ENCODE assay signal across 8 cellular contexts in the genomic region with DNA sequence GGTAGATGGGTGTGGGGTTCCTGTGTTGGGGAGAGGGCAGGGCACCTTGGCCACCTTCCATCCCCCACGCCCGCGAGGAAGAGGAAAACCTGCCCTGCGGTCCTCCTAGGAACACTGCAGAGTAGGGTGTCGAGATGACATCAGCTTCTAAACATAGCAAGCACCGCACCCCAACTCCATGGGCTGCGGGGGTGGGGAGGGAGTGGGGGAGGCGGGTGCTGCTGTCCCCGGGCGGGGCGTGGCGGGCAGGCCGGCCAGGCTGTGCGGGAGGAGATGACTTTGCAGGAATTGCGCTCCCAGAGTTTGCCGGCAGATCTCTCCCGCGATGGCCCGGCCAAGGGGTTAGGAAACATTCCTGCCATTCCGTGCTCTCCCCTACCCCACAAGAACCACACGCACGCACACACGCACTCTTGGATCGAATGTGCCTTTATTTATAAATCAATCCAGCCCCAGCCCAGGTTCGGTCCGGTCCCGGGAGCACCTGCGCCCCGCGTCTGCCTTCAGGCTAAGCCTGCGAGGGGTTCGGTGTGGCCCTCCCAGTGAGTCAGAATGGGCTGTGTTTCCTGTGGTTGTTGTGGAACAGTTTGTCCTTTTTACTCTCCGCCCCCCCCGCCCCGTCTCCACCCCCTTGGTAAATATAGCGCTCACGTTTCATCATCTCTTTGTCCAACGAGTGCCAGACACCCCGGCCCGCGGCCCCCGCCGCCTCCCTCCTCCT. TPM values are rescaled to one million over a fixed set of nuclear protein-coding genes. Genes with fewer than 3 reads are reported as not detected.
DNase-seq lines count a peak whose midpoint lies in the region; ATAC-seq and TF ChIP-seq lines count a peak whose summit lies in the region.

No MANE protein-coding gene starts in this region.

- H3K27ac ChIP-seq in lung (ENCODE audit: low read depth in 1 of 2, low read length in 1 of 2) = peak overlapping the region; percentile 96 to 99

- POLR2A ChIA-PET in activated CD4-positive, alpha-beta memory T cell treated with anti-CD3 and anti-CD28 coated beads for 36 hours (lab: Charles Lee) = interaction anchor here (0.7 to 3.9 kb wide), 13 partner anchors 8 to 183 kb away, joined by 3 to 47 read pairs (median 6); partner anchors contain the start of gene SMC5

- no peak for TF ChIP-seq CTCF in CD14-positive monocyte (IDR thresholded peaks at IDR 0.05)
- TF ChIP-seq CTCF in lung (IDR thresholded peaks at IDR 0.05; ENCODE audit: control extremely low read depth, extremely low read depth) = no peak

- no peaks in the 10 kb centered on the region for H3K36me3 ChIP-seq in lung (ENCODE audit: control insufficient read depth in 2 of 2, insufficient read depth in 2 of 2, low read length in 2 of 2)

- DNase-seq in CD14-positive monocyte (ENCODE audit: low spot score) = peak; percentile 93
- DNase-seq in NCI-H774 (lab: John Stamatoyannopoulos, UW) = peak; percentile 93
- DNase-seq in activated CD4-positive, alpha-beta memory T cell treated with anti-CD3 and anti-CD28 coated beads for 36 hours = peak; percentile 94
- DNase-seq in ecto neural progenitor cell (ENCODE audit: low spot score) = peak; percentile 84
- DNase-seq in lung (ENCODE audit: low spot score) = peak; percentile 95
- peak; percentile 73 to 77 (median 76) for DNase-seq in stimulated activated CD4-positive, alpha-beta T cell treated with anti-CD3 and anti-CD28 coated beads, TNF-alpha, amount 100 ng/mL, for 1 hour (ENCODE audit: low read depth in 3 of 3, low spot score in 1 of 3)

- ATAC-seq in GM19438 (IDR thresholded peaks at IDR 0.05; ENCODE audit: low read depth, unreplicated experiment) (peak; percentile 37), HG03565 (IDR thresholded peaks at IDR 0.05; ENCODE audit: unreplicated experiment) (peak; percentile 1), lung (ENCODE audit: insufficient read depth, low FRiP score) (peak; percentile 72)

- H3K4me1 ChIP-seq in lung (ENCODE audit: control insufficient read depth in 2 of 2, insufficient read depth in 2 of 2, low read length in 2 of 2) = peaks cover 8 to 21% of the 10 kb centered on the region in 2 donors

- peaks cover 0 to 3% (median 2%) of the 10 kb centered on the region in 3 donors for H3K27me3 Mint-ChIP-seq in CD14-positive monocyte (ENCODE audit: low read depth in 3 of 3)
- H3K27me3 Mint-ChIP-seq in activated CD4-positive, alpha-beta memory T cell treated with anti-CD3 and anti-CD28 coated beads for 36 hours = no peaks in the 10 kb centered on the region

- H3K4me3 ChIP-seq in lung = no peak overlapping the region

- H3K9me3 Mint-ChIP-seq in CD14-positive monocyte = peaks cover 0 to 1% (median 0%) of the 10 kb centered on the region in 7 donors
- no peaks in the 10 kb centered on the region for H3K9me3 Mint-ChIP-seq in activated CD4-positive, alpha-beta memory T cell treated with anti-CD3 and anti-CD28 coated beads for 36 hours

- no peaks in the 10 kb centered on the region for H3K27me3 ChIP-seq in lung (ENCODE audit: control insufficient read depth, insufficient read depth)

- intact Hi-C loops in CD14-positive monocyte (cut with micrococcal nuclease) = loop anchor here (1.0 to 10.0 kb wide), 5 partner anchors 7 to 183 kb away; no protein-coding TSS in a partner anchor
- intact Hi-C loops in activated CD4-positive, alpha-beta memory T cell treated with anti-CD3 and anti-CD28 coated beads for 36 hours (cut with micrococcal nuclease) = loop anchor here (1.0 to 10.0 kb wide), 10 partner anchors 8 to 1945 kb away; partner anchors contain the start of genes ABHD17B, C9orf85, SMC5 and ZFAND5

- CTCF ChIA-PET in activated CD4-positive, alpha-beta memory T cell treated with anti-CD3 and anti-CD28 coated beads for 36 hours (lab: Charles Lee) = interaction anchor here (0.6 to 2.4 kb wide), 4 partner anchors 9 to 183 kb away, joined by 3 to 21 read pairs (median 9); no protein-coding TSS in a partner anchor

- H3K4me1 Mint-ChIP-seq in CD14-positive monocyte = peaks cover 34% of the 10 kb centered on the region
- H3K4me1 Mint-ChIP-seq in activated CD4-positive, alpha-beta memory T cell treated with anti-CD3 and anti-CD28 coated beads for 36 hours (ENCODE audit: low read depth) = peaks cover 39% of the 10 kb centered on the region

- no peaks in the 10 kb centered on the region for H3K36me3 Mint-ChIP-seq in CD14-positive monocyte
- no peaks in the 10 kb centered on the region for H3K36me3 Mint-ChIP-seq in activated CD4-positive, alpha-beta memory T cell treated with anti-CD3 and anti-CD28 coated beads for 36 hours

- peak overlapping the region; percentile 92 to 97 for H3K4me3 Mint-ChIP-seq in CD14-positive monocyte
- H3K4me3 Mint-ChIP-seq in activated CD4-positive, alpha-beta memory T cell treated with anti-CD3 and anti-CD28 coated beads for 36 hours = peak overlapping the region; percentile 92

- 1% methylated on average over 41 to 43 of the region's 43 CpGs for WGBS in lung, 2 donors

- H3K27ac Mint-ChIP-seq in CD14-positive monocyte = peak overlapping the region; percentile 99 to 100 (median 100)
- peak overlapping the region; percentile 99 for H3K27ac Mint-ChIP-seq in activated CD4-positive, alpha-beta memory T cell treated with anti-CD3 and anti-CD28 coated beads for 36 hours

- H3K9me3 ChIP-seq in lung (ENCODE audit: control insufficient read depth in 2 of 2, insufficient read depth in 1 of 2, low read length in 1 of 2) = no peaks in the 10 kb centered on the region

RNA-seq across cellular contexts. Expression of gene KLF9, which starts 5.2 kb away (rescaled TPM):
- under 1 TPM; 0.18 to 0.72 TPM for polyA plus RNA-seq in CD14-positive monocyte
- 10 to 100 TPM; 23.7 to 24.5 TPM for total RNA-seq in activated CD4-positive, alpha-beta memory T cell treated with anti-CD3 and anti-CD28 coated beads for 36 hours
- 10 to 100 TPM; 34.8 to 61.5 TPM for total RNA-seq in lung
- 10 to 100 TPM; 16.0 to 49.8 TPM for polyA plus RNA-seq in lung

Comparison
In these comparisons a context has a peak if more than half of its experiments do, and no peak if none do; other contexts are left out.
1. ATAC-seq: peak in every context shown above with its lines; median percentile 72 in lung; 37 in GM19438; 1 in HG03565.